ENCODE assay signal across 20 cellular contexts in the genomic region with DNA sequence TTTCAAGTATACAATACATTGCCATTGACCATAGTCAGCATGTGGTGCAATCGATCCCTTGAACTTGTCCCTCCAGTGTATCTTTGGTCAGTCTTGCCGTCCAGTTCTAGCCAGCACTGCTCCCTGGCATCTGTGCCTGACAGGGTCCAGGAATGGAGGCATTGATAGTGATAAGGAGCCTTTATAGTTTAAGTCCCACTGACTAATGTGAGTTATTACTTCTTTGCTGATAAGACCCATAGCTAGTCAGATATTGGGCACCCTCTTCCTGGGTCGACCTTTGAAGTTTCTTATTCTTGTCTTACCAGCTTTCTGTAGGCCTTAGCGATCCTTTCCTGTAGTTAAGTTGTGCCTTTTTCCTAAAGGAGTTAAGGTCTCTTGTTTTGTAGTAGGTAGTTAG.
"Had no signal": no experiment of that assay in that cellular context is flagged by ENCODE, and none has a peak within 500 bp of the region (broad histone marks: within the 10 kb centered on the region; RNA-seq: fewer than 3 reads in every experiment).

No MANE protein-coding gene starts in this region.

- H3K27ac Mint-ChIP-seq: memory B cell; mesothelial cell of epicardium; natural killer cell; stimulated activated effector memory CD8-positive, alpha-beta T cell treated with anti-CD3 and anti-CD28 coated beads, Interleukin-12 subunit alpha, Interleukin-12 subunit beta, amount 100 ng/mL, for 72 hours had no signal

- DNase-seq: cortex of kidney; effector memory CD8-positive, alpha-beta T cell; esophagus squamous epithelium; foreskin keratinocyte; kidney; left cardiac atrium; left ventricle myocardium inferior; lower lobe of right lung; natural killer cell; right cardiac atrium; stimulated activated CD4-positive, alpha-beta T cell treated with anti-CD3 and anti-CD28 coated beads, Interleukin-4, amount 100 ng/mL, for 1 hour; stimulated activated CD8-positive, alpha-beta memory T cell treated with anti-CD3 and anti-CD28 coated beads, Interleukin-4, amount 100 ng/mL, for 48 hours; stimulated activated naive CD8-positive, alpha-beta T cell treated with anti-CD3 and anti-CD28 coated beads, Interleukin-15, Interleukin-2, amounts not matched to agents 100 U/mL and 50 U/mL, for 24 hours; tibial artery had no signal

- H3K4me3 ChIP-seq: esophagus squamous epithelium, left ventricle myocardium inferior, lower lobe of right lung, smooth muscle cell, tibial artery had no signal

- H3K4me2 ChIP-seq: smooth muscle cell had no signal

- H3K9me3 Mint-ChIP-seq: effector memory CD8-positive, alpha-beta T cell; memory B cell; mesothelial cell of epicardium; natural killer cell; neural crest cell; stimulated activated effector memory CD8-positive, alpha-beta T cell treated with anti-CD3 and anti-CD28 coated beads, Interleukin-12 subunit alpha, Interleukin-12 subunit beta, amount 100 ng/mL, for 72 hours had no signal

- H3K36me3 ChIP-seq: esophagus squamous epithelium, left ventricle myocardium inferior, lower lobe of right lung, tibial artery had no signal

- H3K27me3 ChIP-seq: esophagus squamous epithelium, foreskin keratinocyte, tibial artery had no signal

- H3K27me3 Mint-ChIP-seq: effector memory CD8-positive, alpha-beta T cell; memory B cell had no signal

- H3K4me3 Mint-ChIP-seq: effector memory CD8-positive, alpha-beta T cell; memory B cell; mesothelial cell of epicardium; natural killer cell; neural crest cell; stimulated activated effector memory CD8-positive, alpha-beta T cell treated with anti-CD3 and anti-CD28 coated beads, Interleukin-12 subunit alpha, Interleukin-12 subunit beta, amount 100 ng/mL, for 72 hours had no signal

- H3K36me3 Mint-ChIP-seq: mesothelial cell of epicardium, natural killer cell had no signal

- ATAC-seq: effector memory CD8-positive, alpha-beta T cell; foreskin keratinocyte; left cardiac atrium; lower lobe of right lung; natural killer cell; right cardiac atrium; stimulated activated effector memory CD8-positive, alpha-beta T cell treated with anti-CD3 and anti-CD28 coated beads, Interleukin-12 subunit alpha, Interleukin-12 subunit beta, amount 100 ng/mL, for 72 hours; stimulated activated naive CD8-positive, alpha-beta T cell treated with anti-CD3 and anti-CD28 coated beads, Interleukin-15, Interleukin-2, amounts not matched to agents 100 U/mL and 50 U/mL, for 24 hours had no signal

- H3K9me3 ChIP-seq: esophagus squamous epithelium, left ventricle myocardium inferior, lower lobe of right lung, tibial artery had no signal

- H3K27ac ChIP-seq: epithelial cell of prostate, esophagus squamous epithelium, foreskin keratinocyte, left ventricle myocardium inferior, lower lobe of right lung, tibial artery had no signal
